10 cellular contexts compared by ENCODE assay signal in genomic region chr5:130323804-130324454, GRCh38.
A peak's percentile ranks its signal among the peaks of the same experiment; 100 is the strongest.
DNase-seq lines count a peak whose midpoint lies in the region; ATAC-seq and TF ChIP-seq lines count a peak whose summit lies in the region.
"Had no signal": no experiment of that assay in that cellular context is flagged by ENCODE, and none has a peak within 500 bp of the region (broad histone marks: within the 10 kb centered on the region; RNA-seq: fewer than 3 reads in every experiment).

No MANE protein-coding gene starts in this region.

- H3K36me3 ChIP-seq in Karpas-422 (ENCODE audit: insufficient read depth, low read length): peaks cover 3% of the 10 kb centered on the region; the same call in 1 of the 2 replicates
- no peaks in the 10 kb centered on the region for H3K36me3 ChIP-seq in aorta (ENCODE audit: control insufficient read depth in 1 of 2, insufficient read depth in 2 of 2, low read length in 1 of 2)

- H3K9me3 Mint-ChIP-seq in activated naive CD4-positive, alpha-beta T cell treated with anti-CD3 and anti-CD28 coated beads for 36 hours: peaks cover 8% of the 10 kb centered on the region

- H3K4me3 Mint-ChIP-seq in activated naive CD4-positive, alpha-beta T cell treated with anti-CD3 and anti-CD28 coated beads for 36 hours: no peak overlapping the region

- no peaks in the 10 kb centered on the region for H3K79me2 ChIP-seq in Karpas-422 (ENCODE audit: low read length)

- no peaks in the 10 kb centered on the region for H3K9me2 ChIP-seq in Karpas-422 (replicated peaks; ENCODE audit: insufficient read depth, low read length)

- H4K20me1 ChIP-seq in Karpas-422 (ENCODE audit: insufficient read depth, low read depth, low read length): no peaks in the 10 kb centered on the region

- H3K4me3 ChIP-seq in Karpas-422 (ENCODE audit: low read length) (no peak overlapping the region), fibroblast of villous mesenchyme (ENCODE audit: low read depth, low read length) (no peak overlapping the region), aorta (ENCODE audit: low read length in 2 of 2) (no peak overlapping the region)

- H3K4me1 ChIP-seq in Karpas-422 (ENCODE audit: low read length): peaks cover 29% of the 10 kb centered on the region
- no peaks in the 10 kb centered on the region for H3K4me1 ChIP-seq in aorta (ENCODE audit: control insufficient read depth in 1 of 2, insufficient read depth in 2 of 2, low read length in 2 of 2)

- intact Hi-C loops in activated naive CD4-positive, alpha-beta T cell treated with anti-CD3 and anti-CD28 coated beads for 36 hours (cut with micrococcal nuclease): no loop called here
- intact Hi-C loops in aorta (cut with DNase I): no loop called here

- H3K27me3 ChIP-seq in Karpas-422 (ENCODE audit: low read length): no peaks in the 10 kb centered on the region
- no peaks in the 10 kb centered on the region for H3K27me3 ChIP-seq in aorta (ENCODE audit: control insufficient read depth in 1 of 2, insufficient read depth in 2 of 2, low read length in 1 of 2)

- H3K4me2 ChIP-seq in Karpas-422 (ENCODE audit: low read depth, low read length, poor library complexity, severe bottlenecking): peak overlapping the region; percentile 27

- DNase-seq in Karpas-422 (peak; percentile 85), fibroblast of villous mesenchyme (ENCODE audit: low read depth) (peak; percentile 77), cerebellar cortex (ENCODE audit: low spot score) (no peak), aorta (no peak)
- DNase-seq in activated naive CD4-positive, alpha-beta T cell treated with anti-CD3 and anti-CD28 coated beads for 36 hours: no peak
- no peak for DNase-seq in activated CD8-positive, alpha-beta memory T cell treated with anti-CD3 and anti-CD28 coated beads, Interleukin-2, amount 50 U/mL, for 4 hours
- DNase-seq: activated CD8-positive, alpha-beta memory T cell treated with anti-CD3 and anti-CD28 coated beads, Interleukin-2, amount 50 U/mL, for 48 hours; NCI-H510A treated with DMSO at 0.1 percent for 48 hours had no signal

- ATAC-seq in GM18519 (IDR thresholded peaks at IDR 0.05; ENCODE audit: low FRiP score, unreplicated experiment) (peak; percentile 100), HG02642 (IDR thresholded peaks at IDR 0.05; ENCODE audit: poor library complexity, unreplicated experiment) (peak; percentile 100), aorta (ENCODE audit: low FRiP score) (no peak)

- H3K4me1 Mint-ChIP-seq in activated naive CD4-positive, alpha-beta T cell treated with anti-CD3 and anti-CD28 coated beads for 36 hours (ENCODE audit: low read depth): no peaks in the 10 kb centered on the region

- no peak overlapping the region for H3K9ac ChIP-seq in Karpas-422 (ENCODE audit: low read length)

- H3K27me3 Mint-ChIP-seq in activated naive CD4-positive, alpha-beta T cell treated with anti-CD3 and anti-CD28 coated beads for 36 hours (ENCODE audit: low read depth): no peaks in the 10 kb centered on the region

- H3K27ac ChIP-seq in Karpas-422 (ENCODE audit: low read length) (peak overlapping the region; percentile 69), aorta (ENCODE audit: low read depth in 1 of 2, low read length in 2 of 2) (no peak overlapping the region)

- H3K27ac Mint-ChIP-seq in activated naive CD4-positive, alpha-beta T cell treated with anti-CD3 and anti-CD28 coated beads for 36 hours: no peak overlapping the region

- WGBS in aorta, 2 donors: 96 to 97% methylated on average over 3 of the region's 3 CpGs

- TF ChIP-seq CTCF in fibroblast of villous mesenchyme (IDR thresholded peaks at IDR 0.05; ENCODE audit: insufficient read depth, low read depth, low read length): no peak

- H3K36me3 Mint-ChIP-seq in activated naive CD4-positive, alpha-beta T cell treated with anti-CD3 and anti-CD28 coated beads for 36 hours (ENCODE audit: low read depth): no peaks in the 10 kb centered on the region

- H3K9me3 ChIP-seq in Karpas-422 (ENCODE audit: low read length): peaks cover 11% of the 10 kb centered on the region; the same call in 1 of the 2 replicates
- H3K9me3 ChIP-seq in aorta (ENCODE audit: control insufficient read depth, low read length): no peaks in the 10 kb centered on the region

- CTCF ChIA-PET in activated naive CD4-positive, alpha-beta T cell treated with anti-CD3 and anti-CD28 coated beads for 36 hours (lab: Charles Lee): no interaction called here

- no peak overlapping the region for H2AFZ ChIP-seq in Karpas-422 (ENCODE audit: low read length)

Comparison
In these comparisons a context has a peak if more than half of its experiments do, and no peak if none do; other contexts are left out.
1. DNase-seq: peak in Karpas-422 (single experiment) and fibroblast of villous mesenchyme (single experiment); none in activated naive CD4-positive, alpha-beta T cell treated with anti-CD3 and anti-CD28 coated beads for 36 hours (single experiment), cerebellar cortex (single experiment), aorta (0 of 2) and activated CD8-positive, alpha-beta memory T cell treated with anti-CD3 and anti-CD28 coated beads, Interleukin-2, amount 50 U/mL, for 4 hours (single experiment).